1 cellular context compared by ENCODE assay signal in genomic region chr12:71685961-71686657, GRCh38.
A peak's percentile ranks its signal among the peaks of the same experiment; 100 is the strongest.
TF ChIP-seq lines count a peak whose summit lies in the region.

TMEM19 (plus strand) TSS chr12:71686082; CDS start chr12:71686681, 599 bp downstream.

TF ChIP-seq in K562, 482 proteins besides CTCF, POLR2A, EP300 and RAD21 (continued from another document and continues in another):
- TF ChIP-seq MLX (CRISPR knock-in tag; conservative IDR thresholded peaks at IDR 0.05) (no peak), ZKSCAN8 (CRISPR knock-in tag; IDR thresholded peaks at IDR 0.05) (no peak), CREB3L1 (IDR thresholded peaks at IDR 0.05; ENCODE audit: borderline replicate concordance, low read depth) (peak; percentile 50; the same call in 1 of the 2 replicates), SIRT6 (IDR thresholded peaks at IDR 0.05; ENCODE audit: low read depth, low read length) (no peak), ZNF277 (CRISPR knock-in tag; IDR thresholded peaks at IDR 0.05; ENCODE audit: borderline replicate concordance) (no peak), SOX6 (IDR thresholded peaks at IDR 0.05) (no peak), ZNF174 (CRISPR knock-in tag; IDR thresholded peaks at IDR 0.05) (no peak), XRCC3 (IDR thresholded peaks at IDR 0.05) (no peak), ZNF431 (CRISPR knock-in tag; IDR thresholded peaks at IDR 0.05) (no peak), TCF7 (IDR thresholded peaks at IDR 0.05; ENCODE audit: borderline replicate concordance) (no peak), MEF2A (IDR thresholded peaks at IDR 0.05; ENCODE audit: control insufficient read depth, low read depth, low read length) (no peak), BRD4 (IDR thresholded peaks at IDR 0.05) (no peak), GTF2E2 (tag; IDR thresholded peaks at IDR 0.05) (no peak), TBL1XR1 (IDR thresholded peaks at IDR 0.05; ENCODE audit: low read length in 2 of 2) (peak in 1 of 2 experiments; percentile 32; a peak in 1 of 4 replicates), PYGO2 (tag; IDR thresholded peaks at IDR 0.05) (no peak), CHD1 (IDR thresholded peaks at IDR 0.05; ENCODE audit: low read length) (peak; percentile 36), ZC3H4 (CRISPR knock-in tag; IDR thresholded peaks at IDR 0.05; ENCODE audit: borderline replicate concordance) (no peak), STAT5A (IDR thresholded peaks at IDR 0.05; ENCODE audit: borderline replicate concordance, low read length) (no peak), OTX1 (CRISPR knock-in tag; IDR thresholded peaks at IDR 0.05) (no peak), ARID4B (CRISPR knock-in tag; IDR thresholded peaks at IDR 0.05) (peak; percentile 69; the same call in 1 of the 2 replicates), FOXJ2 (tag; IDR thresholded peaks at IDR 0.05) (no peak), ZNF3 (CRISPR knock-in tag; IDR thresholded peaks at IDR 0.05) (no peak), ZNF184 (CRISPR knock-in tag; IDR thresholded peaks at IDR 0.05) (no peak), RBM17 (IDR thresholded peaks at IDR 0.05; ENCODE audit: borderline replicate concordance, low read depth, low read length) (no peak), CBFA2T3 (IDR thresholded peaks at IDR 0.05) (0 out of 2 replicates have a peak, but pooled peaks have one; percentile 8), CEBPG (CRISPR knock-in tag; IDR thresholded peaks at IDR 0.05) (no peak), CEBPG (tag; conservative IDR thresholded peaks at IDR 0.05 in 1 of 2, IDR thresholded peaks at IDR 0.05 in 1 of 2) (no peak), STAG1 (CRISPR knock-in tag; IDR thresholded peaks at IDR 0.05; ENCODE audit: borderline replicate concordance) (no peak), KAT8 (IDR thresholded peaks at IDR 0.05; ENCODE audit: low read depth) (no peak)
- TF ChIP-seq, protein P1, sequence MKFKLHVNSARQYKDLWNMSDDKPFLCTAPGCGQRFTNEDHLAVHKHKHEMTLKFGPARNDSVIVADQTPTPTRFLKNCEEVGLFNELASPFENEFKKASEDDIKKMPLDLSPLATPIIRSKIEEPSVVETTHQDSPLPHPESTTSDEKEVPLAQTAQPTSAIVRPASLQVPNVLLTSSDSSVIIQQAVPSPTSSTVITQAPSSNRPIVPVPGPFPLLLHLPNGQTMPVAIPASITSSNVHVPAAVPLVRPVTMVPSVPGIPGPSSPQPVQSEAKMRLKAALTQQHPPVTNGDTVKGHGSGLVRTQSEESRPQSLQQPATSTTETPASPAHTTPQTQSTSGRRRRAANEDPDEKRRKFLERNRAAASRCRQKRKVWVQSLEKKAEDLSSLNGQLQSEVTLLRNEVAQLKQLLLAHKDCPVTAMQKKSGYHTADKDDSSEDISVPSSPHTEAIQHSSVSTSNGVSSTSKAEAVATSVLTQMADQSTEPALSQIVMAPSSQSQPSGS (CRISPR knock-in tag; IDR thresholded peaks at IDR 0.05): no peak
- TF ChIP-seq, protein P2, sequence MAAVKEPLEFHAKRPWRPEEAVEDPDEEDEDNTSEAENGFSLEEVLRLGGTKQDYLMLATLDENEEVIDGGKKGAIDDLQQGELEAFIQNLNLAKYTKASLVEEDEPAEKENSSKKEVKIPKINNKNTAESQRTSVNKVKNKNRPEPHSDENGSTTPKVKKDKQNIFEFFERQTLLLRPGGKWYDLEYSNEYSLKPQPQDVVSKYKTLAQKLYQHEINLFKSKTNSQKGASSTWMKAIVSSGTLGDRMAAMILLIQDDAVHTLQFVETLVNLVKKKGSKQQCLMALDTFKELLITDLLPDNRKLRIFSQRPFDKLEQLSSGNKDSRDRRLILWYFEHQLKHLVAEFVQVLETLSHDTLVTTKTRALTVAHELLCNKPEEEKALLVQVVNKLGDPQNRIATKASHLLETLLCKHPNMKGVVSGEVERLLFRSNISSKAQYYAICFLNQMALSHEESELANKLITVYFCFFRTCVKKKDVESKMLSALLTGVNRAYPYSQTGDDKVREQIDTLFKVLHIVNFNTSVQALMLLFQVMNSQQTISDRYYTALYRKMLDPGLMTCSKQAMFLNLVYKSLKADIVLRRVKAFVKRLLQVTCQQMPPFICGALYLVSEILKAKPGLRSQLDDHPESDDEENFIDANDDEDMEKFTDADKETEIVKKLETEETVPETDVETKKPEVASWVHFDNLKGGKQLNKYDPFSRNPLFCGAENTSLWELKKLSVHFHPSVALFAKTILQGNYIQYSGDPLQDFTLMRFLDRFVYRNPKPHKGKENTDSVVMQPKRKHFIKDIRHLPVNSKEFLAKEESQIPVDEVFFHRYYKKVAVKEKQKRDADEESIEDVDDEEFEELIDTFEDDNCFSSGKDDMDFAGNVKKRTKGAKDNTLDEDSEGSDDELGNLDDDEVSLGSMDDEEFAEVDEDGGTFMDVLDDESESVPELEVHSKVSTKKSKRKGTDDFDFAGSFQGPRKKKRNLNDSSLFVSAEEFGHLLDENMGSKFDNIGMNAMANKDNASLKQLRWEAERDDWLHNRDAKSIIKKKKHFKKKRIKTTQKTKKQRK (IDR thresholded peaks at IDR 0.05; ENCODE audit: borderline replicate concordance, low read depth, low read length): no peak
- TF ChIP-seq, protein P3, sequence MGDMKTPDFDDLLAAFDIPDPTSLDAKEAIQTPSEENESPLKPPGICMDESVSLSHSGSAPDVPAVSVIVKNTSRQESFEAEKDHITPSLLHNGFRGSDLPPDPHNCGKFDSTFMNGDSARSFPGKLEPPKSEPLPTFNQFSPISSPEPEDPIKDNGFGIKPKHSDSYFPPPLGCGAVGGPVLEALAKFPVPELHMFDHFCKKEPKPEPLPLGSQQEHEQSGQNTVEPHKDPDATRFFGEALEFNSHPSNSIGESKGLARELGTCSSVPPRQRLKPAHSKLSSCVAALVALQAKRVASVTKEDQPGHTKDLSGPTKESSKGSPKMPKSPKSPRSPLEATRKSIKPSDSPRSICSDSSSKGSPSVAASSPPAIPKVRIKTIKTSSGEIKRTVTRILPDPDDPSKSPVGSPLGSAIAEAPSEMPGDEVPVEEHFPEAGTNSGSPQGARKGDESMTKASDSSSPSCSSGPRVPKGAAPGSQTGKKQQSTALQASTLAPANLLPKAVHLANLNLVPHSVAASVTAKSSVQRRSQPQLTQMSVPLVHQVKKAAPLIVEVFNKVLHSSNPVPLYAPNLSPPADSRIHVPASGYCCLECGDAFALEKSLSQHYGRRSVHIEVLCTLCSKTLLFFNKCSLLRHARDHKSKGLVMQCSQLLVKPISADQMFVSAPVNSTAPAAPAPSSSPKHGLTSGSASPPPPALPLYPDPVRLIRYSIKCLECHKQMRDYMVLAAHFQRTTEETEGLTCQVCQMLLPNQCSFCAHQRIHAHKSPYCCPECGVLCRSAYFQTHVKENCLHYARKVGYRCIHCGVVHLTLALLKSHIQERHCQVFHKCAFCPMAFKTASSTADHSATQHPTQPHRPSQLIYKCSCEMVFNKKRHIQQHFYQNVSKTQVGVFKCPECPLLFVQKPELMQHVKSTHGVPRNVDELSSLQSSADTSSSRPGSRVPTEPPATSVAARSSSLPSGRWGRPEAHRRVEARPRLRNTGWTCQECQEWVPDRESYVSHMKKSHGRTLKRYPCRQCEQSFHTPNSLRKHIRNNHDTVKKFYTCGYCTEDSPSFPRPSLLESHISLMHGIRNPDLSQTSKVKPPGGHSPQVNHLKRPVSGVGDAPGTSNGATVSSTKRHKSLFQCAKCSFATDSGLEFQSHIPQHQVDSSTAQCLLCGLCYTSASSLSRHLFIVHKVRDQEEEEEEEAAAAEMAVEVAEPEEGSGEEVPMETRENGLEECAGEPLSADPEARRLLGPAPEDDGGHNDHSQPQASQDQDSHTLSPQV (IDR thresholded peaks at IDR 0.05): peak; percentile 79
- TF ChIP-seq, protein P4, sequence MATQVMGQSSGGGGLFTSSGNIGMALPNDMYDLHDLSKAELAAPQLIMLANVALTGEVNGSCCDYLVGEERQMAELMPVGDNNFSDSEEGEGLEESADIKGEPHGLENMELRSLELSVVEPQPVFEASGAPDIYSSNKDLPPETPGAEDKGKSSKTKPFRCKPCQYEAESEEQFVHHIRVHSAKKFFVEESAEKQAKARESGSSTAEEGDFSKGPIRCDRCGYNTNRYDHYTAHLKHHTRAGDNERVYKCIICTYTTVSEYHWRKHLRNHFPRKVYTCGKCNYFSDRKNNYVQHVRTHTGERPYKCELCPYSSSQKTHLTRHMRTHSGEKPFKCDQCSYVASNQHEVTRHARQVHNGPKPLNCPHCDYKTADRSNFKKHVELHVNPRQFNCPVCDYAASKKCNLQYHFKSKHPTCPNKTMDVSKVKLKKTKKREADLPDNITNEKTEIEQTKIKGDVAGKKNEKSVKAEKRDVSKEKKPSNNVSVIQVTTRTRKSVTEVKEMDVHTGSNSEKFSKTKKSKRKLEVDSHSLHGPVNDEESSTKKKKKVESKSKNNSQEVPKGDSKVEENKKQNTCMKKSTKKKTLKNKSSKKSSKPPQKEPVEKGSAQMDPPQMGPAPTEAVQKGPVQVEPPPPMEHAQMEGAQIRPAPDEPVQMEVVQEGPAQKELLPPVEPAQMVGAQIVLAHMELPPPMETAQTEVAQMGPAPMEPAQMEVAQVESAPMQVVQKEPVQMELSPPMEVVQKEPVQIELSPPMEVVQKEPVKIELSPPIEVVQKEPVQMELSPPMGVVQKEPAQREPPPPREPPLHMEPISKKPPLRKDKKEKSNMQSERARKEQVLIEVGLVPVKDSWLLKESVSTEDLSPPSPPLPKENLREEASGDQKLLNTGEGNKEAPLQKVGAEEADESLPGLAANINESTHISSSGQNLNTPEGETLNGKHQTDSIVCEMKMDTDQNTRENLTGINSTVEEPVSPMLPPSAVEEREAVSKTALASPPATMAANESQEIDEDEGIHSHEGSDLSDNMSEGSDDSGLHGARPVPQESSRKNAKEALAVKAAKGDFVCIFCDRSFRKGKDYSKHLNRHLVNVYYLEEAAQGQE (CRISPR knock-in tag; IDR thresholded peaks at IDR 0.05; ENCODE audit: low read depth): peak; percentile 76
- TF ChIP-seq, protein P5, sequence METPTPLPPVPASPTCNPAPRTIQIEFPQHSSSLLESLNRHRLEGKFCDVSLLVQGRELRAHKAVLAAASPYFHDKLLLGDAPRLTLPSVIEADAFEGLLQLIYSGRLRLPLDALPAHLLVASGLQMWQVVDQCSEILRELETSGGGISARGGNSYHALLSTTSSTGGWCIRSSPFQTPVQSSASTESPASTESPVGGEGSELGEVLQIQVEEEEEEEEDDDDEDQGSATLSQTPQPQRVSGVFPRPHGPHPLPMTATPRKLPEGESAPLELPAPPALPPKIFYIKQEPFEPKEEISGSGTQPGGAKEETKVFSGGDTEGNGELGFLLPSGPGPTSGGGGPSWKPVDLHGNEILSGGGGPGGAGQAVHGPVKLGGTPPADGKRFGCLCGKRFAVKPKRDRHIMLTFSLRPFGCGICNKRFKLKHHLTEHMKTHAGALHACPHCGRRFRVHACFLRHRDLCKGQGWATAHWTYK (CRISPR knock-in tag; IDR thresholded peaks at IDR 0.05): peak; percentile 81; the same call in 1 of the 2 replicates
